18 cellular contexts compared by ENCODE assay signal in the genomic region with DNA sequence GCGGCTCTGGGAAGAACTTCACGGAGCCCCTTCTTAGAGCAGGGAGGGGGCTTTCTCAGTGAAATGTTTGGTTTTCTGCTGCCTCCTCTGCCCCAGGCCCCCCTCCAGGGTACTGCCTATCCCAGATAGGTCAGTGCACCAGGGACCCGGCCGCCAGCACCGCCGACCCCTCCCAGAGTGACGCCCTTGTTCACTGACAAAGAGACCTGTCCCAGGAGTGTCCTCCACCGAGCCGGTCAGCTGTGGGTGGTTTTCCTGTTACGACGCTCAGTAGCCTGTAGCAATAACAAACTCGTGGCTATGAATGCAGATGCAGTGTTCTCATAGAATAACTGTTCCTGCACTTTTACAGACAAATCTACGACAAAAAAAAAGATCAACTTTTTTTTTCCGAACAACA.
DNase-seq lines count a peak whose midpoint lies in the region; ATAC-seq and TF ChIP-seq lines count a peak whose summit lies in the region.
"Had no signal": no experiment of that assay in that cellular context is flagged by ENCODE, and none has a peak within 500 bp of the region (broad histone marks: within the 10 kb centered on the region; RNA-seq: fewer than 3 reads in every experiment).

No MANE protein-coding gene starts in this region.

- H3K4me3 ChIP-seq in CD4-positive, CD25-positive, alpha-beta regulatory T cell (ENCODE audit: low read depth, low read length): no peak overlapping the region
- no peak overlapping the region for H3K4me3 ChIP-seq in HAP-1
- H3K4me3 ChIP-seq: body of pancreas, K562 had no signal

- H3K27me3 Mint-ChIP-seq in CD4-positive, CD25-positive, alpha-beta regulatory T cell: no peaks in the 10 kb centered on the region
- H3K27me3 Mint-ChIP-seq in WTC11 (ENCODE audit: low read depth): no peaks in the 10 kb centered on the region

- POLR2A ChIA-PET in WTC11 (lab: Charles Lee): no interaction called here

- H3K36me3 ChIP-seq in CD4-positive, CD25-positive, alpha-beta regulatory T cell (ENCODE audit: control insufficient read depth, insufficient read depth, low read length): peaks cover 27% of the 10 kb centered on the region
- peaks cover 4% of the 10 kb centered on the region; the same call in 1 of the 2 replicates for H3K36me3 ChIP-seq in HAP-1 (replicated peaks)

- H3K4me1 Mint-ChIP-seq in CD4-positive, CD25-positive, alpha-beta regulatory T cell: peaks cover 0 to 5% (median 2%) of the 10 kb centered on the region in 4 donors
- peaks cover 3% of the 10 kb centered on the region for H3K4me1 Mint-ChIP-seq in WTC11
- peaks cover 7% of the 10 kb centered on the region for H3K4me1 Mint-ChIP-seq in stimulated activated effector memory CD8-positive, alpha-beta T cell treated with anti-CD3 and anti-CD28 coated beads, Interleukin-12 subunit alpha, Interleukin-12 subunit beta, amount 100 ng/mL, for 72 hours

- no peak for ATAC-seq in CD4-positive, CD25-positive, alpha-beta regulatory T cell (ENCODE audit: low read depth in 2 of 2)
- no peak for ATAC-seq in WTC11
- ATAC-seq in stimulated activated effector memory CD8-positive, alpha-beta T cell treated with anti-CD3 and anti-CD28 coated beads, Interleukin-12 subunit alpha, Interleukin-12 subunit beta, amount 100 ng/mL, for 72 hours: no peak
- no peak for ATAC-seq in HG03521 (IDR thresholded peaks at IDR 0.05; ENCODE audit: unreplicated experiment)
- ATAC-seq: body of pancreas, K562 had no signal

- H3K27me3 ChIP-seq in CD4-positive, CD25-positive, alpha-beta regulatory T cell (ENCODE audit: control insufficient read depth, insufficient read depth, low read length): no peaks in the 10 kb centered on the region
- H3K27me3 ChIP-seq in layer of hippocampus (ENCODE audit: control insufficient read depth, insufficient read depth, low read length) (no peaks in the 10 kb centered on the region), HAP-1 (ENCODE audit: low read depth) (no peaks in the 10 kb centered on the region)
- H3K27me3 ChIP-seq: body of pancreas had no signal

- CTCF ChIA-PET in WTC11 (lab: Charles Lee): interaction anchor here (0.9 to 1.3 kb wide), 2 partner anchors 11 kb away, joined by 3 to 6 read pairs; no protein-coding TSS in a partner anchor

- H3K4me3 Mint-ChIP-seq in CD4-positive, CD25-positive, alpha-beta regulatory T cell: no peak overlapping the region
- no peak overlapping the region for H3K4me3 Mint-ChIP-seq in WTC11
- H3K4me3 Mint-ChIP-seq in stimulated activated effector memory CD8-positive, alpha-beta T cell treated with anti-CD3 and anti-CD28 coated beads, Interleukin-12 subunit alpha, Interleukin-12 subunit beta, amount 100 ng/mL, for 72 hours: no peak overlapping the region

- no peak for DNase-seq in CD4-positive, CD25-positive, alpha-beta regulatory T cell
- DNase-seq in WTC11 (ENCODE audit: low spot score) (no peak), HAP-1 (ENCODE audit: low spot score in 2 of 2) (no peak), GOT3 (lab: John Stamatoyannopoulos, UW) (no peak), HPDE6-E6E7 (ENCODE audit: extremely low spot score) (no peak)
- no peak for DNase-seq in stimulated activated effector memory CD8-positive, alpha-beta T cell treated with anti-CD3 and anti-CD28 coated beads, Interleukin-12 subunit alpha, Interleukin-12 subunit beta, amount 100 ng/mL, for 72 hours (ENCODE audit: low spot score in 2 of 2)
- DNase-seq: activated CD4-positive, alpha-beta T cell treated with anti-CD3 and anti-CD28 coated beads, Interleukin-2, amount 50 U/mL, for 48 hours; activated gamma-delta T cell; DMS153; foreskin melanocyte; NCI-H1417; SK-N-SH; stimulated activated CD4-positive, alpha-beta T cell treated with anti-CD3 and anti-CD28 coated beads, Interleukin-2, amount 100 ng/mL, for 24 hours; stimulated activated CD8-positive, alpha-beta memory T cell treated with anti-CD3 and anti-CD28 coated beads, Interleukin-4, amount 100 ng/mL, for 48 hours had no signal

- in situ Hi-C loops in HAP-1 (cut with MboI; ENCODE audit: low sequenced_read_pairs): no loop called here

- no peaks in the 10 kb centered on the region for H3K4me1 ChIP-seq in CD4-positive, CD25-positive, alpha-beta regulatory T cell (ENCODE audit: control insufficient read depth, insufficient read depth, low read length, poor library complexity, severe bottlenecking)
- no peaks in the 10 kb centered on the region for H3K4me1 ChIP-seq in HAP-1

- TF ChIP-seq CTCF in WTC11 (IDR thresholded peaks at IDR 0.05): no peak

- peak overlapping the region in 2 of 3 donors; percentile 12 to 84 for H3K27ac Mint-ChIP-seq in CD4-positive, CD25-positive, alpha-beta regulatory T cell
- H3K27ac Mint-ChIP-seq in WTC11: 0 out of 2 replicates have a peak overlapping the region, but pooled peaks have one; percentile 64
- peak overlapping the region; percentile 76 for H3K27ac Mint-ChIP-seq in stimulated activated effector memory CD8-positive, alpha-beta T cell treated with anti-CD3 and anti-CD28 coated beads, Interleukin-12 subunit alpha, Interleukin-12 subunit beta, amount 100 ng/mL, for 72 hours

- no peaks in the 10 kb centered on the region for H3K9me3 ChIP-seq in CD4-positive, CD25-positive, alpha-beta regulatory T cell (ENCODE audit: control insufficient read depth in 2 of 2, low read length in 2 of 2)
- H3K9me3 ChIP-seq in HAP-1: no peaks in the 10 kb centered on the region
- H3K9me3 ChIP-seq: body of pancreas, SK-N-SH had no signal

- peaks cover 24% of the 10 kb centered on the region for H3K36me3 Mint-ChIP-seq in CD4-positive, CD25-positive, alpha-beta regulatory T cell
- H3K36me3 Mint-ChIP-seq in WTC11: peaks cover 14% of the 10 kb centered on the region; the same call in 1 of the 2 replicates
- H3K36me3 Mint-ChIP-seq in stimulated activated effector memory CD8-positive, alpha-beta T cell treated with anti-CD3 and anti-CD28 coated beads, Interleukin-12 subunit alpha, Interleukin-12 subunit beta, amount 100 ng/mL, for 72 hours: peaks cover 82% of the 10 kb centered on the region

- no peak overlapping the region for H3K27ac ChIP-seq in CD4-positive, CD25-positive, alpha-beta regulatory T cell (ENCODE audit: insufficient read depth, low read length, poor library complexity, severe bottlenecking)
- peak overlapping the region; percentile 38 for H3K27ac ChIP-seq in layer of hippocampus (ENCODE audit: low read depth, low read length)
- H3K27ac ChIP-seq: body of pancreas had no signal

- H3K9me3 Mint-ChIP-seq in CD4-positive, CD25-positive, alpha-beta regulatory T cell: no peaks in the 10 kb centered on the region
- no peaks in the 10 kb centered on the region; the same call in 1 of the 2 replicates for H3K9me3 Mint-ChIP-seq in WTC11
- no peaks in the 10 kb centered on the region for H3K9me3 Mint-ChIP-seq in stimulated activated effector memory CD8-positive, alpha-beta T cell treated with anti-CD3 and anti-CD28 coated beads, Interleukin-12 subunit alpha, Interleukin-12 subunit beta, amount 100 ng/mL, for 72 hours

TF ChIP-seq in WTC11, 78 proteins besides CTCF, POLR2A, EP300 and RAD21 (continues in another document):
- TF ChIP-seq, protein P1, sequence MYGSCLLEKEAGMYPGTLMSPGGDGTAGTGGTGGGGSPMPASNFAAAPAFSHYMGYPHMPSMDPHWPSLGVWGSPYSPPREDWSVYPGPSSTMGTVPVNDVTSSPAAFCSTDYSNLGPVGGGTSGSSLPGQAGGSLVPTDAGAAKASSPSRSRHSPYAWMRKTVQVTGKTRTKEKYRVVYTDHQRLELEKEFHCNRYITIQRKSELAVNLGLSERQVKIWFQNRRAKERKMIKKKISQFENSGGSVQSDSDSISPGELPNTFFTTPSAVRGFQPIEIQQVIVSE (CRISPR knock-in tag; IDR thresholded peaks at IDR 0.05; ENCODE audit: borderline replicate concordance): no peak
- TF ChIP-seq, protein P2, sequence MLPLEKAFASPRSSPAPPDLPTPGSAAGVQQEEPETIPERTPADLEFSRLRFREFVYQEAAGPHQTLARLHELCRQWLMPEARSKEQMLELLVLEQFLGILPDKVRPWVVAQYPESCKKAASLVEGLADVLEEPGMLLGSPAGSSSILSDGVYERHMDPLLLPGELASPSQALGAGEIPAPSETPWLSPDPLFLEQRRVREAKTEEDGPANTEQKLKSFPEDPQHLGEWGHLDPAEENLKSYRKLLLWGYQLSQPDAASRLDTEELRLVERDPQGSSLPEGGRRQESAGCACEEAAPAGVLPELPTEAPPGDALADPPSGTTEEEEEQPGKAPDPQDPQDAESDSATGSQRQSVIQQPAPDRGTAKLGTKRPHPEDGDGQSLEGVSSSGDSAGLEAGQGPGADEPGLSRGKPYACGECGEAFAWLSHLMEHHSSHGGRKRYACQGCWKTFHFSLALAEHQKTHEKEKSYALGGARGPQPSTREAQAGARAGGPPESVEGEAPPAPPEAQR (CRISPR knock-in tag; IDR thresholded peaks at IDR 0.05): no peak
- TF ChIP-seq, protein P3, sequence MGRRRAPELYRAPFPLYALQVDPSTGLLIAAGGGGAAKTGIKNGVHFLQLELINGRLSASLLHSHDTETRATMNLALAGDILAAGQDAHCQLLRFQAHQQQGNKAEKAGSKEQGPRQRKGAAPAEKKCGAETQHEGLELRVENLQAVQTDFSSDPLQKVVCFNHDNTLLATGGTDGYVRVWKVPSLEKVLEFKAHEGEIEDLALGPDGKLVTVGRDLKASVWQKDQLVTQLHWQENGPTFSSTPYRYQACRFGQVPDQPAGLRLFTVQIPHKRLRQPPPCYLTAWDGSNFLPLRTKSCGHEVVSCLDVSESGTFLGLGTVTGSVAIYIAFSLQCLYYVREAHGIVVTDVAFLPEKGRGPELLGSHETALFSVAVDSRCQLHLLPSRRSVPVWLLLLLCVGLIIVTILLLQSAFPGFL (CRISPR knock-in tag; IDR thresholded peaks at IDR 0.05; ENCODE audit: borderline replicate concordance): no peak
- no peak for TF ChIP-seq GABPB1 (CRISPR knock-in tag; IDR thresholded peaks at IDR 0.05)
